ENCODE assay signal across 9 cellular contexts in genomic region chr6:132648356-132648755, GRCh38. TPM values are rescaled to one million over a fixed set of nuclear protein-coding genes. Genes with fewer than 3 reads are reported as not detected.
DNase-seq lines count a peak whose midpoint lies in the region; ATAC-seq, FAIRE-seq and TF ChIP-seq lines count a peak whose summit lies in the region.
"Had no signal": no experiment of that assay in that cellular context is flagged by ENCODE, and none has a peak within 500 bp of the region (broad histone marks: within the 10 kb centered on the region; RNA-seq: fewer than 3 reads in every experiment).

No MANE protein-coding gene starts in this region.

- intact Hi-C loops in activated T-helper 1 cell treated with anti-CD3 and anti-CD28 coated beads, Interleukin-12 subunit alpha, Interleukin-12 subunit beta, Interleukin-2, Interleukin-4 antibody, amounts not matched to agents 30 ng/mL and 10 ng/mL and 1 ng/mL, durations not matched to agents 14 hours and 24 hours and 36 hours (cut with micrococcal nuclease): no loop called here
- intact Hi-C loops in esophagus squamous epithelium (cut with DNase I): no loop called here

- H3K4me1 Mint-ChIP-seq in activated T-helper 1 cell treated with anti-CD3 and anti-CD28 coated beads, Interleukin-12 subunit alpha, Interleukin-12 subunit beta, Interleukin-2, Interleukin-4 antibody, amounts not matched to agents 30 ng/mL and 10 ng/mL and 1 ng/mL, durations not matched to agents 14 hours and 24 hours and 36 hours (ENCODE audit: low read depth): no peaks in the 10 kb centered on the region
- peaks cover 6% of the 10 kb centered on the region for H3K4me1 Mint-ChIP-seq in osteocyte (ENCODE audit: unreplicated experiment)

- no peaks in the 10 kb centered on the region for H3K4me1 ChIP-seq in esophagus squamous epithelium

- no peak for TF ChIP-seq POLR2A in esophagus squamous epithelium (IDR thresholded peaks at IDR 0.05)

- no peak for FAIRE-seq in urothelium cell line (lab: Jason Lieb, UNC)

- no peak overlapping the region for H3K4me3 Mint-ChIP-seq in activated T-helper 1 cell treated with anti-CD3 and anti-CD28 coated beads, Interleukin-12 subunit alpha, Interleukin-12 subunit beta, Interleukin-2, Interleukin-4 antibody, amounts not matched to agents 30 ng/mL and 10 ng/mL and 1 ng/mL, durations not matched to agents 14 hours and 24 hours and 36 hours
- H3K4me3 Mint-ChIP-seq in osteocyte (ENCODE audit: unreplicated experiment): no peak overlapping the region

- H3K4me3 ChIP-seq in esophagus squamous epithelium: no peak overlapping the region

- no peaks in the 10 kb centered on the region for H3K36me3 ChIP-seq in esophagus squamous epithelium

- H3K27ac ChIP-seq in 22Rv1 (peak overlapping the region; percentile 16; the same call in 1 of the 2 replicates), esophagus squamous epithelium (no peak overlapping the region)

- H3K36me3 Mint-ChIP-seq in activated T-helper 1 cell treated with anti-CD3 and anti-CD28 coated beads, Interleukin-12 subunit alpha, Interleukin-12 subunit beta, Interleukin-2, Interleukin-4 antibody, amounts not matched to agents 30 ng/mL and 10 ng/mL and 1 ng/mL, durations not matched to agents 14 hours and 24 hours and 36 hours (ENCODE audit: low read depth): no peaks in the 10 kb centered on the region
- H3K36me3 Mint-ChIP-seq in osteocyte (ENCODE audit: unreplicated experiment): no peaks in the 10 kb centered on the region

- no peaks in the 10 kb centered on the region for H3K9me3 Mint-ChIP-seq in activated T-helper 1 cell treated with anti-CD3 and anti-CD28 coated beads, Interleukin-12 subunit alpha, Interleukin-12 subunit beta, Interleukin-2, Interleukin-4 antibody, amounts not matched to agents 30 ng/mL and 10 ng/mL and 1 ng/mL, durations not matched to agents 14 hours and 24 hours and 36 hours
- H3K9me3 Mint-ChIP-seq in osteocyte (ENCODE audit: unreplicated experiment): no peaks in the 10 kb centered on the region

- H3K27ac Mint-ChIP-seq in activated T-helper 1 cell treated with anti-CD3 and anti-CD28 coated beads, Interleukin-12 subunit alpha, Interleukin-12 subunit beta, Interleukin-2, Interleukin-4 antibody, amounts not matched to agents 30 ng/mL and 10 ng/mL and 1 ng/mL, durations not matched to agents 14 hours and 24 hours and 36 hours: no peak overlapping the region
- no peak overlapping the region for H3K27ac Mint-ChIP-seq in osteocyte (ENCODE audit: unreplicated experiment)

- WGBS in esophagus squamous epithelium, 2 donors: 20 to 24% methylated on average over 2 of the region's 2 CpGs

- ATAC-seq in HG03139 (IDR thresholded peaks at IDR 0.05; ENCODE audit: unreplicated experiment): peak; percentile 74
- no peak for ATAC-seq in SK-N-SH treated with all-trans-retinoic acid at 6 μM for 48 hours

- TF ChIP-seq CTCF in 22Rv1 (IDR thresholded peaks at IDR 0.05) (no peak), esophagus squamous epithelium (IDR thresholded peaks at IDR 0.05) (no peak), osteocyte (IDR thresholded peaks at IDR 0.05) (no peak)

- H3K27me3 ChIP-seq in esophagus squamous epithelium: no peaks in the 10 kb centered on the region

- H3K27me3 Mint-ChIP-seq in activated T-helper 1 cell treated with anti-CD3 and anti-CD28 coated beads, Interleukin-12 subunit alpha, Interleukin-12 subunit beta, Interleukin-2, Interleukin-4 antibody, amounts not matched to agents 30 ng/mL and 10 ng/mL and 1 ng/mL, durations not matched to agents 14 hours and 24 hours and 36 hours (ENCODE audit: insufficient read depth): peaks cover 11% of the 10 kb centered on the region
- H3K27me3 Mint-ChIP-seq in osteocyte (ENCODE audit: unreplicated experiment): peaks cover 15% of the 10 kb centered on the region

- no peaks in the 10 kb centered on the region for H3K9me3 ChIP-seq in esophagus squamous epithelium

- DNase-seq in GM19240 (ENCODE audit: insufficient read length, low spot score) (peak; percentile 33), urothelium cell line (ENCODE audit: low spot score) (peak; percentile 42), esophagus squamous epithelium (lab: John Stamatoyannopoulos, UW) (no peak), osteocyte (ENCODE audit: extremely low spot score, unreplicated experiment) (no peak)
- peak; percentile 3 for DNase-seq in activated T-helper 1 cell treated with anti-CD3 and anti-CD28 coated beads, Interleukin-12 subunit alpha, Interleukin-12 subunit beta, Interleukin-2, Interleukin-4 antibody, amounts not matched to agents 30 ng/mL and 10 ng/mL and 1 ng/mL, durations not matched to agents 14 hours and 24 hours and 36 hours (ENCODE audit: low spot score)

TF ChIP-seq in SK-N-SH treated with all-trans-retinoic acid at 6 μM for 48 hours, 23 proteins besides CTCF, POLR2A, EP300 and RAD21 (continues in another document):
- TF ChIP-seq SNAI2 (CRISPR knock-in tag; IDR thresholded peaks at IDR 0.05) (no peak), RARB (CRISPR knock-in tag; IDR thresholded peaks at IDR 0.05) (no peak), POU6F1 (CRISPR knock-in tag; IDR thresholded peaks at IDR 0.05; ENCODE audit: borderline replicate concordance, low read depth) (no peak), ZNF8 (CRISPR knock-in tag; IDR thresholded peaks at IDR 0.05) (no peak), ARNTL (CRISPR knock-in tag; IDR thresholded peaks at IDR 0.05; ENCODE audit: borderline replicate concordance, low read depth) (no peak), ESRRG (CRISPR knock-in tag; IDR thresholded peaks at IDR 0.05) (no peak), ISL1 (CRISPR knock-in tag; IDR thresholded peaks at IDR 0.05) (no peak), PATZ1 (CRISPR knock-in tag; IDR thresholded peaks at IDR 0.05; ENCODE audit: borderline replicate concordance) (no peak), ZFP3 (CRISPR knock-in tag; IDR thresholded peaks at IDR 0.05) (no peak), ZNF565 (CRISPR knock-in tag; conservative IDR thresholded peaks at IDR 0.05; ENCODE audit: low read depth) (no peak), CSRNP3 (CRISPR knock-in tag; IDR thresholded peaks at IDR 0.05) (no peak)

RNA-seq across cellular contexts. Expression of gene TAAR1, which starts 10.6 kb away (rescaled TPM):
- not detected in 2 replicates for total RNA-seq in activated T-helper 1 cell treated with anti-CD3 and anti-CD28 coated beads, Interleukin-12 subunit alpha, Interleukin-12 subunit beta, Interleukin-2, Interleukin-4 antibody, amounts not matched to agents 30 ng/mL and 10 ng/mL and 1 ng/mL, durations not matched to agents 14 hours and 24 hours and 36 hours
- total RNA-seq in esophagus squamous epithelium (not detected), osteocyte (not detected in 2 replicates)
- total RNA-seq: skeletal muscle tissue had no signal

RNA-seq across cellular contexts. Expression of gene TAAR2, which starts 24.3 kb away (rescaled TPM):
- total RNA-seq in activated T-helper 1 cell treated with anti-CD3 and anti-CD28 coated beads, Interleukin-12 subunit alpha, Interleukin-12 subunit beta, Interleukin-2, Interleukin-4 antibody, amounts not matched to agents 30 ng/mL and 10 ng/mL and 1 ng/mL, durations not matched to agents 14 hours and 24 hours and 36 hours: not detected in 2 replicates
- total RNA-seq in esophagus squamous epithelium (not detected), osteocyte (not detected in 2 replicates)
- total RNA-seq: skeletal muscle tissue had no signal

RNA-seq across cellular contexts. Expression of gene TAAR5, which starts 58.8 kb away (rescaled TPM):
- total RNA-seq in activated T-helper 1 cell treated with anti-CD3 and anti-CD28 coated beads, Interleukin-12 subunit alpha, Interleukin-12 subunit beta, Interleukin-2, Interleukin-4 antibody, amounts not matched to agents 30 ng/mL and 10 ng/mL and 1 ng/mL, durations not matched to agents 14 hours and 24 hours and 36 hours: not detected in 2 replicates
- not detected for total RNA-seq in esophagus squamous epithelium
- total RNA-seq in osteocyte: not detected in 2 replicates
- total RNA-seq: skeletal muscle tissue had no signal

Comparison
In these comparisons a context has a peak if more than half of its experiments do, and no peak if none do; other contexts are left out.
1. DNase-seq: peak in GM19240 (single experiment), activated T-helper 1 cell treated with anti-CD3 and anti-CD28 coated beads, Interleukin-12 subunit alpha, Interleukin-12 subunit beta, Interleukin-2, Interleukin-4 antibody, amounts not matched to agents 30 ng/mL and 10 ng/mL and 1 ng/mL, durations not matched to agents 14 hours and 24 hours and 36 hours (single experiment) and urothelium cell line (single experiment); none in esophagus squamous epithelium (single experiment) and osteocyte (single experiment).